Comparison of ENCODE assay signal across 10 cellular contexts in the genomic region with DNA sequence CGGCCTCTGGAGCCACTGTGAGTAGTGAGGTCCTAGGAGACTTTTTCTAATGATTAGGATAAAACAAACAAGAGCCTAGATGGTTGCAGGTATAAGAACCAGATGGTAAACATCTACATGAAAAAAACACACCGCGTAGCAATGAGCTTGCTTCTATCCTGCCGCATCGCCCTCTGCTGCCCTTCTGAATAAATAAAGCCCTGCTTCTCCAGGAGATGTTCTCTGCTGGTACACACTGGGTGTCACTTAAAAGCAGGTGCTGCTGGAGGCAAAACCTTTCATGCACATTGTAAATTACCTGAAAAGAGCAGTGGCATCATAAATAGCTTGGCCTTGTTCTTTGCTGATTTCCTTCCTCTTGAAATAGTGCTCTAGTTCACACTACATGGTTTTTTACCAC.
A peak's percentile ranks its signal among the peaks of the same experiment; 100 is the strongest.
DNase-seq lines count a peak whose midpoint lies in the region; ATAC-seq and TF ChIP-seq lines count a peak whose summit lies in the region.
"Had no signal": no experiment of that assay in that cellular context is flagged by ENCODE, and none has a peak within 500 bp of the region (broad histone marks: within the 10 kb centered on the region; RNA-seq: fewer than 3 reads in every experiment).

No MANE protein-coding gene starts in this region.

- H3K4me3 Mint-ChIP-seq in activated CD8-positive, alpha-beta T cell treated with anti-CD3 and anti-CD28 coated beads for 36 hours, result no peak overlapping the region
- no peak overlapping the region for H3K4me3 Mint-ChIP-seq in activated CD8-positive, alpha-beta T cell treated with anti-CD3 and anti-CD28 coated beads, Interleukin-2, amount 10 ng/mL, durations not matched to agents 7 days and 5 days
- H3K4me3 Mint-ChIP-seq: CD4-positive, CD25-positive, alpha-beta regulatory T cell had no signal

- no peak overlapping the region for H3K4me3 ChIP-seq in epithelial cell of proximal tubule (ENCODE audit: low read depth, low read length)
- no peak overlapping the region for H3K4me3 ChIP-seq in smooth muscle cell
- H3K4me3 ChIP-seq: ascending aorta had no signal

- H3F3A ChIP-seq in smooth muscle cell (ENCODE audit: low read depth), result no peaks in the 10 kb centered on the region

- peaks cover 4% of the 10 kb centered on the region for H3K4me1 ChIP-seq in smooth muscle cell (ENCODE audit: low read depth)
- H3K4me1 ChIP-seq: ascending aorta had no signal

- no peak overlapping the region for H3K9ac ChIP-seq in smooth muscle cell (ENCODE audit: low read depth)

- H3K4me2 ChIP-seq in smooth muscle cell, result no peak overlapping the region

- TF ChIP-seq CTCF in activated CD8-positive, alpha-beta T cell treated with anti-CD3 and anti-CD28 coated beads for 36 hours (IDR thresholded peaks at IDR 0.05), result no peak
- TF ChIP-seq CTCF in epithelial cell of proximal tubule (conservative IDR thresholded peaks at IDR 0.05; ENCODE audit: low read depth, low read length) (peak; percentile 24), smooth muscle cell (IDR thresholded peaks at IDR 0.05; ENCODE audit: borderline replicate concordance, insufficient read depth, poor library complexity, severe bottlenecking) (peak; percentile 6)

- H3K36me3 ChIP-seq in smooth muscle cell (ENCODE audit: low read depth), result no peaks in the 10 kb centered on the region
- H3K36me3 ChIP-seq: ascending aorta had no signal

- no peak overlapping the region for H3K27ac Mint-ChIP-seq in activated CD8-positive, alpha-beta T cell treated with anti-CD3 and anti-CD28 coated beads for 36 hours
- no peak overlapping the region for H3K27ac Mint-ChIP-seq in activated CD8-positive, alpha-beta T cell treated with anti-CD3 and anti-CD28 coated beads, Interleukin-2, amount 10 ng/mL, durations not matched to agents 7 days and 5 days
- H3K27ac Mint-ChIP-seq: CD4-positive, CD25-positive, alpha-beta regulatory T cell had no signal

- POLR2A ChIA-PET in activated CD8-positive, alpha-beta T cell treated with anti-CD3 and anti-CD28 coated beads for 36 hours (lab: Charles Lee), result no interaction called here
- POLR2A ChIA-PET in activated CD8-positive, alpha-beta T cell treated with anti-CD3 and anti-CD28 coated beads, Interleukin-2, amount 10 ng/mL, durations not matched to agents 7 days and 5 days (lab: Charles Lee), result no interaction called here

- H3K27me3 Mint-ChIP-seq in activated CD8-positive, alpha-beta T cell treated with anti-CD3 and anti-CD28 coated beads for 36 hours, result no peaks in the 10 kb centered on the region
- peaks cover 8% of the 10 kb centered on the region for H3K27me3 Mint-ChIP-seq in activated CD8-positive, alpha-beta T cell treated with anti-CD3 and anti-CD28 coated beads, Interleukin-2, amount 10 ng/mL, durations not matched to agents 7 days and 5 days (ENCODE audit: low read depth)

- no peaks in the 10 kb centered on the region for H3K4me1 Mint-ChIP-seq in activated CD8-positive, alpha-beta T cell treated with anti-CD3 and anti-CD28 coated beads for 36 hours (ENCODE audit: low read depth)
- H3K4me1 Mint-ChIP-seq in activated CD8-positive, alpha-beta T cell treated with anti-CD3 and anti-CD28 coated beads, Interleukin-2, amount 10 ng/mL, durations not matched to agents 7 days and 5 days (ENCODE audit: low read depth), result no peaks in the 10 kb centered on the region
- H3K4me1 Mint-ChIP-seq: CD4-positive, CD25-positive, alpha-beta regulatory T cell had no signal

- no peaks in the 10 kb centered on the region for H3K9me3 Mint-ChIP-seq in activated CD8-positive, alpha-beta T cell treated with anti-CD3 and anti-CD28 coated beads for 36 hours
- no peaks in the 10 kb centered on the region for H3K9me3 Mint-ChIP-seq in activated CD8-positive, alpha-beta T cell treated with anti-CD3 and anti-CD28 coated beads, Interleukin-2, amount 10 ng/mL, durations not matched to agents 7 days and 5 days (ENCODE audit: insufficient read depth)
- H3K9me3 Mint-ChIP-seq: CD4-positive, CD25-positive, alpha-beta regulatory T cell had no signal

- H3K79me2 ChIP-seq in smooth muscle cell (ENCODE audit: low read depth), result no peaks in the 10 kb centered on the region

- H3K9me3 ChIP-seq in smooth muscle cell (replicated peaks; ENCODE audit: low read depth), result no peaks in the 10 kb centered on the region
- H3K9me3 ChIP-seq: ascending aorta had no signal

- no peaks in the 10 kb centered on the region for H4K20me1 ChIP-seq in smooth muscle cell (ENCODE audit: low read depth)

- H3K36me3 Mint-ChIP-seq in activated CD8-positive, alpha-beta T cell treated with anti-CD3 and anti-CD28 coated beads for 36 hours (ENCODE audit: low read depth), result no peaks in the 10 kb centered on the region
- no peaks in the 10 kb centered on the region for H3K36me3 Mint-ChIP-seq in activated CD8-positive, alpha-beta T cell treated with anti-CD3 and anti-CD28 coated beads, Interleukin-2, amount 10 ng/mL, durations not matched to agents 7 days and 5 days (ENCODE audit: low read depth)
- H3K36me3 Mint-ChIP-seq: CD4-positive, CD25-positive, alpha-beta regulatory T cell had no signal

- WGBS in smooth muscle cell (ENCODE audit: low lambda C conversion rate), result 67% methylated on average over 5 of the region's 5 CpGs

- intact Hi-C loops in activated CD8-positive, alpha-beta T cell treated with anti-CD3 and anti-CD28 coated beads for 36 hours (cut with micrococcal nuclease), result no loop called here

- CTCF ChIA-PET in activated CD8-positive, alpha-beta T cell treated with anti-CD3 and anti-CD28 coated beads for 36 hours (lab: Charles Lee), result no interaction called here
- CTCF ChIA-PET in activated CD8-positive, alpha-beta T cell treated with anti-CD3 and anti-CD28 coated beads, Interleukin-2, amount 10 ng/mL, durations not matched to agents 7 days and 5 days (lab: Charles Lee), result no interaction called here

- H3K27me3 ChIP-seq in smooth muscle cell (ENCODE audit: low read depth), result peaks cover 17% of the 10 kb centered on the region
- H3K27me3 ChIP-seq: ascending aorta had no signal

- ATAC-seq in activated CD8-positive, alpha-beta T cell treated with anti-CD3 and anti-CD28 coated beads for 36 hours, result no peak
- no peak for ATAC-seq in activated CD8-positive, alpha-beta T cell treated with anti-CD3 and anti-CD28 coated beads, Interleukin-2, amount 10 ng/mL, durations not matched to agents 7 days and 5 days
- ATAC-seq in GM21526 (IDR thresholded peaks at IDR 0.05; ENCODE audit: low FRiP score, unreplicated experiment), result no peak

- peak; percentile 6 for DNase-seq in activated CD8-positive, alpha-beta T cell treated with anti-CD3 and anti-CD28 coated beads for 36 hours
- no peak for DNase-seq in activated CD8-positive, alpha-beta T cell treated with anti-CD3 and anti-CD28 coated beads, Interleukin-2, amount 10 ng/mL, durations not matched to agents 7 days and 5 days
- DNase-seq in NCI-H526 treated with DMSO at 0.1 percent for 48 hours (lab: John Stamatoyannopoulos, UW) (peak; percentile 22), epithelial cell of proximal tubule (ENCODE audit: low read depth) (no peak), smooth muscle cell (lab: John Stamatoyannopoulos, UW; ENCODE audit: unreplicated experiment) (no peak), NCI-H128 (lab: John Stamatoyannopoulos, UW; ENCODE audit: unreplicated experiment) (no peak), AG08396 (ENCODE audit: low spot score) (no peak)

- H2AFZ ChIP-seq in smooth muscle cell (ENCODE audit: low read depth), result no peak overlapping the region

- no peak overlapping the region for H3K27ac ChIP-seq in smooth muscle cell (ENCODE audit: low read depth)
- H3K27ac ChIP-seq: ascending aorta had no signal

Comparison
In these comparisons a context has a peak if more than half of its experiments do, and no peak if none do; other contexts are left out.
1. DNase-seq: peak in activated CD8-positive, alpha-beta T cell treated with anti-CD3 and anti-CD28 coated beads for 36 hours (single experiment) and NCI-H526 treated with DMSO at 0.1 percent for 48 hours (single experiment); none in activated CD8-positive, alpha-beta T cell treated with anti-CD3 and anti-CD28 coated beads, Interleukin-2, amount 10 ng/mL, durations not matched to agents 7 days and 5 days (single experiment), epithelial cell of proximal tubule (single experiment), smooth muscle cell (single experiment), NCI-H128 (single experiment) and AG08396 (single experiment).